ENCODE assay signal across 18 cellular contexts in the genomic region with DNA sequence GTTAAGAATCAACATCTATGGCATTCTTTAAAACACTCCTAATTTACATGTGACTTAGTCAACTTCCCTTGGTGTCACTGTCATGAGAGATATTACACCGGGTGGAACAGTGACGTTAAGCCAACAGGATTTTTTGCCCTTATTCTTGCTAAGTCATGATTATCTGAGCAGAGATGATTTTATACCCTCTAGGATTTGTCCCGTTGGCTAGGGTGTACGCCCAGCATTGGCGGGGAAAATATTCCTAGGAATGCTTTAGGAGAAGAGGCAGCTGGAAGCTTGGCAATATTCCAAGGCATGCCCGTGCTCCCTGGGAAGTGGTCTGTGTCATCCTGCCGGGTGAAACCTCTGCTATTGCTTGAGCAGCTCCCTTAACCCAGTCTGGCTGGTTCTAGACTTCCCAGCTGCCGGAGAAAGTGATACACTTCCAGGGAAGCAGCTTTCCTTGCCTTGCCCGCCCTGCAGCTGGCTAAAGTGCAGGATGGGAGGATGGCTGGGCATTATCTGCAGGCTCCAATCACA. TPM values are rescaled to one million over a fixed set of nuclear protein-coding genes. Genes with fewer than 3 reads are reported as not detected.
DNase-seq lines count a peak whose midpoint lies in the region; ATAC-seq lines count a peak whose summit lies in the region.
"Had no signal": no experiment of that assay in that cellular context is flagged by ENCODE, and none has a peak within 500 bp of the region (broad histone marks: within the 10 kb centered on the region; RNA-seq: fewer than 3 reads in every experiment).

No MANE protein-coding gene starts in this region.

- in situ Hi-C loops in Caki2 (cut with HindIII; ENCODE audit: low pct_unique_long_range_greater_than_20kb, low sequenced_read_pairs), result no loop called here

- H3K4me3 ChIP-seq in MG63, result no peak overlapping the region
- H3K4me3 ChIP-seq: right atrium auricular region, SJSA1 had no signal

- H3K9me3 ChIP-seq in MG63, result no peaks in the 10 kb centered on the region
- H3K9me3 ChIP-seq: right atrium auricular region, SJSA1 had no signal

- peak; percentile 94 for DNase-seq in Caki2 (ENCODE audit: low read depth)
- DNase-seq in MG63, result peak; percentile 18
- peak; percentile 42 for DNase-seq in astrocyte of the hippocampus (ENCODE audit: low read depth, low spot score)
- peak; percentile 89 for DNase-seq in myocyte (ENCODE audit: low read depth)
- DNase-seq: activated naive CD4-positive, alpha-beta T cell treated with anti-CD3 and anti-CD28 coated beads, Interleukin-2, amount 50 U/mL, for 16 hours; CD4-positive, CD25-positive, alpha-beta regulatory T cell; central memory CD4-positive, alpha-beta T cell; GDM1; NCI-H146; NCI-H774; stimulated activated CD4-positive, alpha-beta T cell treated with anti-CD3 and anti-CD28 coated beads, Interleukin-4, amount 100 ng/mL, for 1 hour had no signal

- H3K36me3 ChIP-seq in MG63, result peaks cover 95% of the 10 kb centered on the region

- H3K27me3 ChIP-seq in MG63, result no peaks in the 10 kb centered on the region
- H3K27me3 ChIP-seq: right atrium auricular region, SJSA1 had no signal

- ATAC-seq in GM21367 (IDR thresholded peaks at IDR 0.05; ENCODE audit: unreplicated experiment), result no peak
- ATAC-seq in HG03457 (IDR thresholded peaks at IDR 0.05; ENCODE audit: unreplicated experiment), result no peak
- ATAC-seq in GM19467 (IDR thresholded peaks at IDR 0.05; ENCODE audit: unreplicated experiment), result no peak
- ATAC-seq: left lobe of liver; natural killer cell treated with Interleukin-12 subunit alpha and Interleukin-12 subunit beta and Interleukin-15 and Interleukin-18, amount 100 ng/mL, for 72 hours had no signal

RNA-seq across cellular contexts. Expression of gene CHRNB2, which starts 16.2 kb away (rescaled TPM):
- 0.03 TPM in 1 of 2 replicates, not detected in the other for total RNA-seq in Caki2 (2014; rRNA removed; shearing (Covaris generic); ENCODE audit: low replicate concordance)
- total RNA-seq in MG63 (2014; rRNA removed; shearing (Covaris generic); ENCODE audit: low replicate concordance), result not detected in 2 replicates
- total RNA-seq in myocyte, result 0.11 and 0.16 TPM in 2 replicates
- 0.10 TPM for polyA plus RNA-seq in myocyte (2012)
- total RNA-seq: CD4-positive, CD25-positive, alpha-beta regulatory T cell; natural killer cell treated with Interleukin-12 subunit alpha and Interleukin-12 subunit beta and Interleukin-15 and Interleukin-18, amount 100 ng/mL, for 72 hours; SJSA1 had no signal
- polyA plus RNA-seq: CD4-positive, CD25-positive, alpha-beta regulatory T cell had no signal

RNA-seq across cellular contexts. Expression of gene ADAR, which starts 24.2 kb away (rescaled TPM):
- total RNA-seq in Caki2 (2014; rRNA removed; shearing (Covaris generic); ENCODE audit: low replicate concordance), result 49.9 and 55.3 TPM in 2 replicates
- total RNA-seq in MG63 (2014; rRNA removed; shearing (Covaris generic); ENCODE audit: low replicate concordance), result 63.6 and 63.9 TPM in 2 replicates
- 42.4 and 48.1 TPM in 2 replicates for total RNA-seq in myocyte
- polyA plus RNA-seq in myocyte (2012), result 44.2 TPM

RNA-seq across cellular contexts. Expression of gene UBE2Q1, which starts 25.3 kb away (rescaled TPM):
- total RNA-seq in Caki2 (2014; rRNA removed; shearing (Covaris generic); ENCODE audit: low replicate concordance), result 36.7 and 53.7 TPM in 2 replicates
- 38.1 and 66.0 TPM in 2 replicates for total RNA-seq in MG63 (2014; rRNA removed; shearing (Covaris generic); ENCODE audit: low replicate concordance)
- total RNA-seq in myocyte, result 35.7 and 37.0 TPM in 2 replicates
- 115 TPM for polyA plus RNA-seq in myocyte (2012)

Comparison
In these comparisons a context has a peak if more than half of its experiments do, and no peak if none do; other contexts are left out.
1. DNase-seq: peak in every context shown above with its lines; median percentile 94 in Caki2; 89 in myocyte; 42 in astrocyte of the hippocampus; 18 in MG63.